Comparison of ENCODE assay signal across 36 cellular contexts in genomic region chr4:99810536-99810935, GRCh38. TPM values are rescaled to one million over a fixed set of nuclear protein-coding genes. Genes with fewer than 3 reads are reported as not detected.
"Had no signal": no experiment of that assay in that cellular context is flagged by ENCODE, and none has a peak within 500 bp of the region (broad histone marks: within the 10 kb centered on the region; RNA-seq: fewer than 3 reads in every experiment).

No MANE protein-coding gene starts in this region.

- H3K27ac ChIP-seq: adrenal gland, ascending aorta, brain microvascular endothelial cell, esophagus muscularis mucosa, foreskin keratinocyte, gastrocnemius medialis, heart right ventricle, WERI-Rb-1 had no signal

- H3K36me3 Mint-ChIP-seq: activated naive CD8-positive, alpha-beta T cell treated with anti-CD3 and anti-CD28 coated beads for 36 hours had no signal

- ATAC-seq: activated CD4-positive, CD25-positive, alpha-beta regulatory T cell treated with anti-CD3 and anti-CD28 coated beads, Interleukin-2, amount 50 U/mL, for 24 hours; activated CD8-positive, alpha-beta memory T cell treated with anti-CD3 and anti-CD28 coated beads, Interleukin-2, amount 10 ng/mL, durations not matched to agents 7 days and 5 days; activated CD8-positive, alpha-beta T cell treated with anti-CD3 and anti-CD28 coated beads for 36 hours; activated naive CD8-positive, alpha-beta T cell treated with anti-CD3 and anti-CD28 coated beads, Interleukin-2, amount 50 U/mL, for 24 hours; effector memory CD8-positive, alpha-beta T cell; foreskin keratinocyte; gastrocnemius medialis; heart right ventricle; T-helper 17 cell had no signal

- H3K4me3 ChIP-seq: adrenal gland, ascending aorta, esophagus muscularis mucosa, gastrocnemius medialis, heart right ventricle had no signal

- DNase-seq: activated B cell treated with CpG ODN at 0.5 μM for 24 hours; activated CD4-positive, alpha-beta T cell treated with anti-CD3 and anti-CD28 coated beads for 48 hours; activated CD4-positive, alpha-beta T cell treated with anti-CD3 and anti-CD28 coated beads, Interleukin-2, amount 50 U/mL, for 1 hour; activated CD4-positive, alpha-beta T cell treated with anti-CD3 and anti-CD28 coated beads, Interleukin-2, amount 50 U/mL, for 48 hours; activated CD8-positive, alpha-beta memory T cell treated with anti-CD3 and anti-CD28 coated beads, Interleukin-2, amount 10 ng/mL, durations not matched to agents 7 days and 5 days; activated CD8-positive, alpha-beta memory T cell treated with anti-CD3 and anti-CD28 coated beads, Interleukin-2, amount 50 U/mL, for 4 hours; activated CD8-positive, alpha-beta T cell treated with anti-CD3 and anti-CD28 coated beads for 36 hours; activated gamma-delta T cell; activated naive CD4-positive, alpha-beta T cell; activated naive CD4-positive, alpha-beta T cell treated with anti-CD3 and anti-CD28 coated beads, Interleukin-2, amount 50 U/mL, for 16 hours; activated naive CD8-positive, alpha-beta T cell treated with anti-CD3 and anti-CD28 coated beads for 36 hours; activated naive CD8-positive, alpha-beta T cell treated with anti-CD3 and anti-CD28 coated beads, Interleukin-2, amount 50 U/mL, for 24 hours; activated T-cell treated with anti-CD3 and anti-CD28 coated beads, Interleukin-2, amount 50 U/mL, for 1 hour; activated T-cell treated with anti-CD3 and anti-CD28 coated beads, Interleukin-2, amount 50 U/mL, for 48 hours; adrenal gland; amygdala; brain microvascular endothelial cell; cortex of kidney; dermis blood vessel endothelial cell; effector CD4-positive, alpha-beta T cell; effector memory CD8-positive, alpha-beta T cell; erythroblast; foreskin keratinocyte; gastrocnemius medialis; heart right ventricle; T-helper 1 cell; T-helper 17 cell; T1000; WERI-Rb-1 had no signal

- H3K4me1 ChIP-seq: adrenal gland, ascending aorta had no signal

- H3K9me3 Mint-ChIP-seq: activated B cell treated with CpG ODN at 0.5 μM for 24 hours; activated CD8-positive, alpha-beta T cell treated with anti-CD3 and anti-CD28 coated beads for 36 hours; activated naive CD8-positive, alpha-beta T cell treated with anti-CD3 and anti-CD28 coated beads, Interleukin-2, amount 50 U/mL, for 24 hours; activated T-helper 1 cell treated with anti-CD3 and anti-CD28 coated beads, Interleukin-12 subunit alpha, Interleukin-12 subunit beta, Interleukin-2, Interleukin-4 antibody, amounts not matched to agents 30 ng/mL and 10 ng/mL and 1 ng/mL, durations not matched to agents 14 hours and 24 hours and 36 hours; effector memory CD8-positive, alpha-beta T cell; T-helper 2 cell treated with Interferon-gamma antibody and Interleukin-4, amounts not matched to agents 5 μg/mL and 100 μg/mL, for 36 hours had no signal

- H3K27ac Mint-ChIP-seq: activated B cell treated with CpG ODN at 0.5 μM for 24 hours; activated CD8-positive, alpha-beta memory T cell treated with anti-CD3 and anti-CD28 coated beads, Interleukin-2, amount 10 ng/mL, durations not matched to agents 7 days and 5 days; activated CD8-positive, alpha-beta T cell treated with anti-CD3 and anti-CD28 coated beads for 36 hours; activated naive CD8-positive, alpha-beta T cell treated with anti-CD3 and anti-CD28 coated beads for 36 hours; activated naive CD8-positive, alpha-beta T cell treated with anti-CD3 and anti-CD28 coated beads, Interleukin-2, amount 50 U/mL, for 24 hours; activated T-helper 1 cell treated with anti-CD3 and anti-CD28 coated beads, Interleukin-12 subunit alpha, Interleukin-12 subunit beta, Interleukin-2, Interleukin-4 antibody, amounts not matched to agents 30 ng/mL and 10 ng/mL and 1 ng/mL, durations not matched to agents 14 hours and 24 hours and 36 hours; T-helper 2 cell treated with Interferon-gamma antibody and Interleukin-4, amounts not matched to agents 5 μg/mL and 100 μg/mL, for 36 hours had no signal

- H3K27me3 ChIP-seq: adrenal gland, ascending aorta, brain microvascular endothelial cell, esophagus muscularis mucosa, foreskin keratinocyte, gastrocnemius medialis had no signal

- H3K36me3 ChIP-seq: adrenal gland, ascending aorta, brain microvascular endothelial cell, esophagus muscularis mucosa, gastrocnemius medialis, heart right ventricle, WERI-Rb-1 had no signal

- H3K9me3 ChIP-seq: adrenal gland, ascending aorta, esophagus muscularis mucosa, gastrocnemius medialis, heart right ventricle had no signal

- H3K27me3 Mint-ChIP-seq: activated CD8-positive, alpha-beta memory T cell treated with anti-CD3 and anti-CD28 coated beads, Interleukin-2, amount 10 ng/mL, durations not matched to agents 7 days and 5 days; activated CD8-positive, alpha-beta T cell treated with anti-CD3 and anti-CD28 coated beads for 36 hours; activated naive CD8-positive, alpha-beta T cell treated with anti-CD3 and anti-CD28 coated beads for 36 hours had no signal

- H3K4me3 Mint-ChIP-seq: activated B cell treated with CpG ODN at 0.5 μM for 24 hours; activated CD8-positive, alpha-beta memory T cell treated with anti-CD3 and anti-CD28 coated beads, Interleukin-2, amount 10 ng/mL, durations not matched to agents 7 days and 5 days; activated CD8-positive, alpha-beta T cell treated with anti-CD3 and anti-CD28 coated beads for 36 hours; activated naive CD8-positive, alpha-beta T cell treated with anti-CD3 and anti-CD28 coated beads for 36 hours; activated naive CD8-positive, alpha-beta T cell treated with anti-CD3 and anti-CD28 coated beads, Interleukin-2, amount 50 U/mL, for 24 hours; activated T-helper 1 cell treated with anti-CD3 and anti-CD28 coated beads, Interleukin-12 subunit alpha, Interleukin-12 subunit beta, Interleukin-2, Interleukin-4 antibody, amounts not matched to agents 30 ng/mL and 10 ng/mL and 1 ng/mL, durations not matched to agents 14 hours and 24 hours and 36 hours; effector memory CD8-positive, alpha-beta T cell; T-helper 17 cell; T-helper 2 cell treated with Interferon-gamma antibody and Interleukin-4, amounts not matched to agents 5 μg/mL and 100 μg/mL, for 36 hours had no signal

RNA-seq across cellular contexts. Expression of gene DAPP1, which starts 6.1 kb away (rescaled TPM):
- total RNA-seq: ascending aorta, chondrocyte, dermis blood vessel endothelial cell, glomerular endothelial cell had no signal
